9 cellular contexts compared by ENCODE assay signal in genomic region chr19:14632286-14632685, GRCh38. TPM values are rescaled to one million over a fixed set of nuclear protein-coding genes. Genes with fewer than 3 reads are reported as not detected.
A peak's percentile ranks its signal among the peaks of the same experiment; 100 is the strongest.
DNase-seq lines count a peak whose midpoint lies in the region; ATAC-seq and TF ChIP-seq lines count a peak whose summit lies in the region.
"Had no signal": no experiment of that assay in that cellular context is flagged by ENCODE, and none has a peak within 500 bp of the region (broad histone marks: within the 10 kb centered on the region; RNA-seq: fewer than 3 reads in every experiment).

No MANE protein-coding gene starts in this region.

- H3K27me3 Mint-ChIP-seq in activated T-helper 17 cell treated with anti-CD3 and anti-CD28 coated beads, Interleukin-2, amount 50 U/mL, for 72 hours = no peaks in the 10 kb centered on the region
- peaks cover 44% of the 10 kb centered on the region for H3K27me3 Mint-ChIP-seq in neural crest cell (ENCODE audit: low read depth)

- intact Hi-C loops in adrenal gland (cut with DNase I) = no loop called here

- DNase-seq in DMS53 (lab: John Stamatoyannopoulos, UW) = peak; percentile 28
- DNase-seq in DMS53 treated with DMSO at 0.1 percent for 48 hours (lab: John Stamatoyannopoulos, UW; ENCODE audit: unreplicated experiment) = no peak
- DNase-seq in M059J (ENCODE audit: low read depth) = peak; percentile 35
- DNase-seq in neural crest cell (ENCODE audit: low read depth, low spot score) = peak; percentile 4
- no peak for DNase-seq in adrenal gland
- DNase-seq in nucleus accumbens (lab: John Stamatoyannopoulos, UW) = no peak
- DNase-seq in NCI-H345 (lab: John Stamatoyannopoulos, UW) = no peak
- DNase-seq: effector CD4-positive, alpha-beta T cell had no signal

- H3K36me3 ChIP-seq in adrenal gland (replicated peaks in 1 of 2) = no peaks in the 10 kb centered on the region

- H3K4me3 ChIP-seq in adrenal gland = no peak overlapping the region

- no peak overlapping the region for H3K27ac Mint-ChIP-seq in activated T-helper 17 cell treated with anti-CD3 and anti-CD28 coated beads, Interleukin-2, amount 50 U/mL, for 72 hours
- H3K27ac Mint-ChIP-seq in neural crest cell (ENCODE audit: unreplicated experiment) = no peak overlapping the region

- H3K4me1 ChIP-seq in adrenal gland (replicated peaks in 1 of 2) = no peaks in the 10 kb centered on the region

- no peak for TF ChIP-seq POLR2A in adrenal gland (IDR thresholded peaks at IDR 0.05)

- H3K9me3 ChIP-seq in adrenal gland (replicated peaks in 1 of 3) = no peaks in the 10 kb centered on the region

- TF ChIP-seq CTCF in neural crest cell (conservative IDR thresholded peaks at IDR 0.05) (no peak), adrenal gland (IDR thresholded peaks at IDR 0.05) (no peak)

- no peak overlapping the region for H3K27ac ChIP-seq in adrenal gland

- peak; percentile 74 for ATAC-seq in activated T-helper 17 cell treated with anti-CD3 and anti-CD28 coated beads, Interleukin-2, amount 50 U/mL, for 72 hours (replicated peaks)

- H3K4me3 Mint-ChIP-seq in activated T-helper 17 cell treated with anti-CD3 and anti-CD28 coated beads, Interleukin-2, amount 50 U/mL, for 72 hours = no peak overlapping the region
- H3K4me3 Mint-ChIP-seq in neural crest cell = no peak overlapping the region

- 5 to 18% (median 17%) methylated on average over 1 of the region's 1 CpG for WGBS in adrenal gland, 4 donors

- H3K36me3 Mint-ChIP-seq in activated T-helper 17 cell treated with anti-CD3 and anti-CD28 coated beads, Interleukin-2, amount 50 U/mL, for 72 hours (ENCODE audit: low read depth) = no peaks in the 10 kb centered on the region
- no peaks in the 10 kb centered on the region for H3K36me3 Mint-ChIP-seq in neural crest cell (ENCODE audit: low read depth)

- no peaks in the 10 kb centered on the region for H3K4me1 Mint-ChIP-seq in activated T-helper 17 cell treated with anti-CD3 and anti-CD28 coated beads, Interleukin-2, amount 50 U/mL, for 72 hours
- H3K4me1 Mint-ChIP-seq in neural crest cell = no peaks in the 10 kb centered on the region

- peaks cover 3% of the 10 kb centered on the region for H3K9me3 Mint-ChIP-seq in activated T-helper 17 cell treated with anti-CD3 and anti-CD28 coated beads, Interleukin-2, amount 50 U/mL, for 72 hours
- peaks cover 8% of the 10 kb centered on the region for H3K9me3 Mint-ChIP-seq in neural crest cell

- H3K27me3 ChIP-seq in adrenal gland = no peaks in the 10 kb centered on the region

RNA-seq across cellular contexts. Expression of gene ADGRE3, which starts 42.4 kb away (rescaled TPM):
- not detected in 2 replicates for total RNA-seq in M059J (2014; rRNA removed; shearing (Covaris generic))
- total RNA-seq in activated T-helper 17 cell treated with anti-CD3 and anti-CD28 coated beads, Interleukin-2, amount 50 U/mL, for 72 hours = not detected
- total RNA-seq in neural crest cell (not detected in 2 replicates), adrenal gland (under 1 TPM in 1 of 8 donors, not detected in 7; 0.39 TPM)
- not detected for polyA plus RNA-seq in adrenal gland

RNA-seq across cellular contexts. Expression of gene CLEC17A, which starts 49.4 kb away (rescaled TPM):
- not detected in 2 replicates for total RNA-seq in M059J (2014; rRNA removed; shearing (Covaris generic))
- 1 to 10 TPM in 1 of 2 donors, under 1 TPM in 1; 0.78 to 2.0 TPM for total RNA-seq in activated T-helper 17 cell treated with anti-CD3 and anti-CD28 coated beads, Interleukin-2, amount 50 U/mL, for 72 hours
- not detected in 2 replicates for total RNA-seq in neural crest cell
- total RNA-seq in adrenal gland = not detected
- under 1 TPM in 2 of 3 donors, not detected in 1; 0.03 to 0.16 TPM for polyA plus RNA-seq in adrenal gland

RNA-seq across cellular contexts. Expression of gene ZNF333, which starts 57.6 kb away (rescaled TPM):
- total RNA-seq in M059J (2014; rRNA removed; shearing (Covaris generic)) = 5.7 and 6.0 TPM in 2 replicates
- total RNA-seq in activated T-helper 17 cell treated with anti-CD3 and anti-CD28 coated beads, Interleukin-2, amount 50 U/mL, for 72 hours = 10 to 100 TPM in 1 of 2 donors, 1 to 10 TPM in 1; 9.4 to 20.3 TPM
- 21.0 and 27.8 TPM in 2 replicates for total RNA-seq in neural crest cell
- 10 to 100 TPM; 13.4 to 26.1 (median 19.9) TPM for total RNA-seq in adrenal gland
- 10 to 100 TPM in 2 of 3 donors, 1 to 10 TPM in 1; 8.3 to 17.8 (median 12.1) TPM for polyA plus RNA-seq in adrenal gland

Comparison
In these comparisons a context has a peak if more than half of its experiments do, and no peak if none do; other contexts are left out.
1. DNase-seq: peak in DMS53 (single experiment), M059J (single experiment) and neural crest cell (single experiment); none in DMS53 treated with DMSO at 0.1 percent for 48 hours (single experiment), adrenal gland (0 of 7), nucleus accumbens (0 of 56) and NCI-H345 (single experiment).